19 cellular contexts compared by ENCODE assay signal in the genomic region with DNA sequence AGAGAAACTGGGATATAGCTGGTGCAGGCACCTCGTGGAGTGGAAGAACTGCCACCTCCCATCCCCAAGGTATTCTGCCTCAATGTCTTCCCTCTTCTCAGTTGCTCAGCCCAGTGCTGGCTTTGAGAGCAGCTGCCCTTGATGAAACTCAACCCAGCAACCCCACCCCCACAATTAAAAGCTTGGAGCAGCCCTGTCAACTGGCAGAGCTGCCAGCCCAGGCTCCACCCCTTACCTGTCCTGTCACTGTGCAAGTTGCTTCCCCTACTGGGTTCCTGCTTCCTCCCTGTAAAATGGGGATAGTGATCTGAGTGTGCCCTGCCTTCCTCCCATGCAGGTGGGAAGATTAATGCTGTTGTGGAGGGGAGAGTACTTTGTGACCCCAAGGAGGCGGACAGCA. TPM values are rescaled to one million over a fixed set of nuclear protein-coding genes. Genes with fewer than 3 reads are reported as not detected.
A peak's percentile ranks its signal among the peaks of the same experiment; 100 is the strongest.
DNase-seq lines count a peak whose midpoint lies in the region; FAIRE-seq and TF ChIP-seq lines count a peak whose summit lies in the region.
"Had no signal": no experiment of that assay in that cellular context is flagged by ENCODE, and none has a peak within 500 bp of the region (broad histone marks: within the 10 kb centered on the region; RNA-seq: fewer than 3 reads in every experiment).

No MANE protein-coding gene starts in this region.

- H3K9ac ChIP-seq in H1 (replicated peaks in 1 of 4; ENCODE audit: extremely low read depth in 1 of 4, low read depth in 3 of 4, low read length in 3 of 4), result no peak overlapping the region

- H4K8ac ChIP-seq in H1 (ENCODE audit: extremely low read depth, insufficient read depth, low read length), result no peak overlapping the region

- H3K56ac ChIP-seq in H1 (replicated peaks; ENCODE audit: insufficient read length, low read depth, low read length), result no peak overlapping the region

- no peak overlapping the region for H3K23ac ChIP-seq in H1 (ENCODE audit: insufficient read length)

- H4K5ac ChIP-seq in H1 (ENCODE audit: insufficient read length, low read depth, low read length), result no peak overlapping the region

- peak overlapping the region; percentile 29 for H3K27ac Mint-ChIP-seq in osteocyte (ENCODE audit: unreplicated experiment)
- H3K27ac Mint-ChIP-seq: activated T-helper 1 cell treated with anti-CD3 and anti-CD28 coated beads, Interleukin-12 subunit alpha, Interleukin-12 subunit beta, Interleukin-2, Interleukin-4 antibody, amounts not matched to agents 30 ng/mL and 10 ng/mL and 1 ng/mL, durations not matched to agents 14 hours and 24 hours and 36 hours; stimulated activated naive CD8-positive, alpha-beta T cell treated with anti-CD3 and anti-CD28 coated beads, Interleukin-15, Interleukin-2, amounts not matched to agents 100 ng/mL and 50 ng/mL, for 24 hours; T-helper 1 cell treated with Interleukin-12 subunit alpha and Interleukin-12 subunit beta and Interleukin-4 antibody, amounts not matched to agents 30 μg/mL and 1 μg/mL, for 36 hours had no signal

- H3K27ac ChIP-seq in H1 (ENCODE audit: low read depth, low read length), result no peak overlapping the region
- no peak overlapping the region for H3K27ac ChIP-seq in PC-9
- no peak overlapping the region for H3K27ac ChIP-seq in A673 (ENCODE audit: low read depth, low read length, poor library complexity, severe bottlenecking)

- WGBS in H1 (ENCODE audit: extremely low coverage in 1 of 2, insufficient coverage in 1 of 2, insufficient read length in 1 of 2, insufficient replicate concordance in 2 of 2, low coverage in 1 of 2, low lambda C conversion rate in 2 of 2, missing lambda C conversion rate in 1 of 2), 2 experiments, result 71% methylated on average over 2 of the region's 2 CpGs; no CpG with 5 or more reads in 1 of the 2 experiments

- H3K79me1 ChIP-seq in H1 (ENCODE audit: low read depth, low read length), result peaks cover 7% of the 10 kb centered on the region

- CTCF ChIA-PET in H1 (lab: Charles Lee; ENCODE audit: partially characterized antibody) (interaction anchor here (0.7 to 11.1 kb wide), 19 partner anchors 10 to 1535 kb away, joined by 3 to 128 read pairs (median 5); a partner anchor contains a TSS), PC-9 (lab: Charles Lee) (interaction anchor here (0.6 to 1.1 kb wide), 4 partner anchors 32 to 1350 kb away, joined by 3 to 6 read pairs (median 4); a partner anchor contains a TSS), A673 (lab: Charles Lee) (no interaction called here)

- POLR2A ChIA-PET in H1 (lab: Charles Lee; ENCODE audit: partially characterized antibody) (interaction anchor here (0.7 to 2.0 kb wide), 10 partner anchors 10 to 181 kb away, joined by 3 to 5 read pairs (median 4); a partner anchor contains a TSS), PC-9 (lab: Charles Lee; ENCODE audit: unreplicated experiment) (interaction anchor here (0.6 kb wide), 2 partner anchors 34 to 362 kb away, joined by 4 read pairs; no protein-coding TSS in a partner anchor), A673 (lab: Charles Lee; ENCODE audit: low non-redundant PET) (interaction anchor here (0.6 kb wide), 1 partner anchor 342 kb away, joined by 4 read pairs; no protein-coding TSS in a partner anchor)

- H3K9me3 Mint-ChIP-seq in osteocyte (ENCODE audit: unreplicated experiment), result no peaks in the 10 kb centered on the region
- H3K9me3 Mint-ChIP-seq: activated T-helper 1 cell treated with anti-CD3 and anti-CD28 coated beads, Interleukin-12 subunit alpha, Interleukin-12 subunit beta, Interleukin-2, Interleukin-4 antibody, amounts not matched to agents 30 ng/mL and 10 ng/mL and 1 ng/mL, durations not matched to agents 14 hours and 24 hours and 36 hours; stimulated activated naive CD8-positive, alpha-beta T cell treated with anti-CD3 and anti-CD28 coated beads, Interleukin-15, Interleukin-2, amounts not matched to agents 100 ng/mL and 50 ng/mL, for 24 hours; T-helper 1 cell treated with Interleukin-12 subunit alpha and Interleukin-12 subunit beta and Interleukin-4 antibody, amounts not matched to agents 30 μg/mL and 1 μg/mL, for 36 hours had no signal

- H4K20me1 ChIP-seq in H1 (replicated peaks in 1 of 2; ENCODE audit: control insufficient read depth in 1 of 2, insufficient read depth in 2 of 2, low read length in 2 of 2), result peaks cover 10 to 18% of the 10 kb centered on the region in 2 experiments
- H4K20me1 ChIP-seq in PC-9 (ENCODE audit: insufficient read depth), result no peaks in the 10 kb centered on the region

- H2AFZ ChIP-seq in H1 (ENCODE audit: low read length) (no peak overlapping the region), PC-9 (no peak overlapping the region)

- H3K4me1 ChIP-seq in H1 (replicated peaks in 1 of 4; ENCODE audit: control insufficient read depth in 3 of 4, insufficient read depth in 4 of 4, low read length in 3 of 4) (peaks cover 8 to 19% (median 15%) of the 10 kb centered on the region in 4 experiments), PC-9 (replicated peaks; ENCODE audit: insufficient read depth) (peaks cover 6% of the 10 kb centered on the region; the same call in 1 of the 2 replicates), A673 (ENCODE audit: insufficient read depth, low read length, poor library complexity, severe bottlenecking) (peaks cover 40% of the 10 kb centered on the region)

- no peak overlapping the region for H4K91ac ChIP-seq in H1 (replicated peaks; ENCODE audit: insufficient read length, low read length)

- H3K18ac ChIP-seq in H1 (ENCODE audit: extremely low read depth, low read length), result no peak overlapping the region

- no peak overlapping the region for H2AK5ac ChIP-seq in H1 (ENCODE audit: low read depth, low read length)

- H3K4me2 ChIP-seq in H1 (ENCODE audit: insufficient read depth in 1 of 2, low read depth in 2 of 2, low read length in 2 of 2) (no peak overlapping the region), PC-9 (no peak overlapping the region)

- 0 out of 2 replicates have a peak overlapping the region, but pooled peaks have one; percentile 72 for H2BK20ac ChIP-seq in H1 (ENCODE audit: low read length)

- H3K23me2 ChIP-seq in H1 (ENCODE audit: low read depth, low read length), result peaks cover 5% of the 10 kb centered on the region; the same call in 1 of the 2 replicates

- H3K4me1 Mint-ChIP-seq in osteocyte (ENCODE audit: unreplicated experiment), result peaks cover 32% of the 10 kb centered on the region

- no peak overlapping the region for H2BK5ac ChIP-seq in H1 (ENCODE audit: low read depth, low read length)

- H2BK120ac ChIP-seq in H1 (replicated peaks; ENCODE audit: low read depth, low read length), result no peak overlapping the region

- H3K36me3 Mint-ChIP-seq in osteocyte (ENCODE audit: unreplicated experiment), result peaks cover 13% of the 10 kb centered on the region

- no peaks in the 10 kb centered on the region for H3K27me3 Mint-ChIP-seq in osteocyte (ENCODE audit: unreplicated experiment)
- H3K27me3 Mint-ChIP-seq: stimulated activated naive CD8-positive, alpha-beta T cell treated with anti-CD3 and anti-CD28 coated beads, Interleukin-15, Interleukin-2, amounts not matched to agents 100 ng/mL and 50 ng/mL, for 24 hours had no signal

- no peaks in the 10 kb centered on the region for H3K9me2 ChIP-seq in PC-9 (ENCODE audit: insufficient read depth)

- H3K79me2 ChIP-seq in H1 (ENCODE audit: control insufficient read depth in 1 of 2, insufficient read depth in 2 of 2, low read length in 2 of 2) (peaks cover under 1 to 17% of the 10 kb centered on the region in 2 experiments; a peak in 3 of 4 replicates), PC-9 (ENCODE audit: low read depth) (peaks cover 20% of the 10 kb centered on the region)

- H3K14ac ChIP-seq in H1 (ENCODE audit: insufficient read length), result no peak overlapping the region

- no peaks in the 10 kb centered on the region for H3K27me3 ChIP-seq in H1 (replicated peaks in 1 of 4; ENCODE audit: control insufficient read depth in 3 of 4, extremely low read depth in 1 of 4, insufficient read depth in 3 of 4, low read length in 3 of 4)
- no peaks in the 10 kb centered on the region for H3K27me3 ChIP-seq in PC-9 (ENCODE audit: insufficient read depth, low read depth)
- H3K27me3 ChIP-seq in A673 (replicated peaks; ENCODE audit: insufficient read depth, low read depth, low read length, poor library complexity), result no peaks in the 10 kb centered on the region
- H3K27me3 ChIP-seq: MG63 had no signal

- no peak for TF ChIP-seq RAD21 in H1 (IDR thresholded peaks at IDR 0.05 in 1 of 2, conservative IDR thresholded peaks at IDR 0.05 in 1 of 2; ENCODE audit: low read depth in 2 of 2, low read length in 2 of 2)

- TF ChIP-seq POLR2A in H1 (IDR thresholded peaks at IDR 0.05; ENCODE audit: control extremely low read depth in 1 of 2, low read depth in 2 of 2, low read length in 2 of 2), result no peak

- DNase-seq in NCI-H2081 (lab: John Stamatoyannopoulos, UW), result peak; percentile 44 to 50
- DNase-seq in NCI-H2081 treated with DMSO at 0.1 percent for 48 hours (lab: John Stamatoyannopoulos, UW), result no peak
- DNase-seq in NCI-H2107 (lab: John Stamatoyannopoulos, UW), result peak; percentile 19
- DNase-seq in H1 (ENCODE audit: low read depth in 1 of 2, low spot score in 2 of 2), result no peak
- no peak for DNase-seq in osteocyte (ENCODE audit: extremely low spot score, unreplicated experiment)
- no peak for DNase-seq in PC-9
- no peak for DNase-seq in A673 (ENCODE audit: low spot score)
- no peak for DNase-seq in GOT3 (lab: John Stamatoyannopoulos, UW)
- DNase-seq: activated CD4-positive, alpha-beta T cell treated with anti-CD3 and anti-CD28 coated beads, Interleukin-2, amount 50 U/mL, for 48 hours; dermis blood vessel endothelial cell; hippocampal formation; MG63; NCI-H774 had no signal

- H3F3A ChIP-seq in PC-9 (ENCODE audit: insufficient read depth, low read depth), result no peaks in the 10 kb centered on the region; the same call in 1 of the 2 replicates

- H3K4me3 ChIP-seq in H1 (ENCODE audit: extremely low read depth in 1 of 4, insufficient read depth in 2 of 4, low read depth in 3 of 4, low read length in 4 of 4), result no peak overlapping the region
- H3K4me3 ChIP-seq in PC-9, result no peak overlapping the region
- H3K4me3 ChIP-seq in A673 (ENCODE audit: low read depth, low read length, poor library complexity, severe bottlenecking), result no peak overlapping the region
- H3K4me3 ChIP-seq: MG63 had no signal

- no peak overlapping the region for H2BK15ac ChIP-seq in H1 (ENCODE audit: low read length)

- H2BK12ac ChIP-seq in H1 (ENCODE audit: low read depth, low read length), result no peak overlapping the region

- BruUV-seq in PC-9 (replicated peaks; lab: Mats Ljungman, UMichigan) (no TSS peak), A673 (replicated peaks; lab: Mats Ljungman, UMichigan) (no TSS peak)

- H3K36me3 ChIP-seq in H1 (ENCODE audit: control insufficient read depth in 2 of 4, insufficient read depth in 4 of 4, low read length in 3 of 4) (peaks cover 0 to 3% (median 1%) of the 10 kb centered on the region in 4 experiments; a peak in 3 of 8 replicates), PC-9 (ENCODE audit: low read depth) (no peaks in the 10 kb centered on the region), A673 (ENCODE audit: insufficient read depth, low read length, poor library complexity, severe bottlenecking) (no peaks in the 10 kb centered on the region)

- TF ChIP-seq CTCF in H1 (IDR thresholded peaks at IDR 0.05; ENCODE audit: control extremely low read depth in 1 of 3, insufficient read depth in 1 of 3, low read depth in 1 of 3, low read length in 3 of 3) (no peak), osteocyte (IDR thresholded peaks at IDR 0.05) (no peak), PC-9 (conservative IDR thresholded peaks at IDR 0.05) (no peak), A673 (conservative IDR thresholded peaks at IDR 0.05; ENCODE audit: low read depth, low read length) (no peak)

- no peak for TF ChIP-seq EP300 in H1 (IDR thresholded peaks at IDR 0.05; ENCODE audit: borderline replicate concordance in 1 of 2, low read depth in 2 of 2, low read length in 2 of 2)

- FAIRE-seq in H1 (lab: Jason Lieb, UNC), result no peak
- FAIRE-seq: D721Med, HTR-8/SVneo had no signal

- H3K4ac ChIP-seq in H1 (replicated peaks; ENCODE audit: insufficient read length, low read depth, low read length), result no peak overlapping the region

- intact Hi-C loops in PC-9 (cut with micrococcal nuclease; ENCODE audit: unreplicated experiment) (no loop called here), A673 (cut with micrococcal nuclease; ENCODE audit: unreplicated experiment) (no loop called here)

- H3K4me3 Mint-ChIP-seq in osteocyte (ENCODE audit: unreplicated experiment), result no peak overlapping the region
- H3K4me3 Mint-ChIP-seq: activated T-helper 1 cell treated with anti-CD3 and anti-CD28 coated beads, Interleukin-12 subunit alpha, Interleukin-12 subunit beta, Interleukin-2, Interleukin-4 antibody, amounts not matched to agents 30 ng/mL and 10 ng/mL and 1 ng/mL, durations not matched to agents 14 hours and 24 hours and 36 hours; stimulated activated naive CD8-positive, alpha-beta T cell treated with anti-CD3 and anti-CD28 coated beads, Interleukin-15, Interleukin-2, amounts not matched to agents 100 ng/mL and 50 ng/mL, for 24 hours; T-helper 1 cell treated with Interleukin-12 subunit alpha and Interleukin-12 subunit beta and Interleukin-4 antibody, amounts not matched to agents 30 μg/mL and 1 μg/mL, for 36 hours had no signal

- H3K9me3 ChIP-seq in H1 (ENCODE audit: insufficient read depth in 2 of 2, low read depth in 1 of 2, low read length in 1 of 2) (no peaks in the 10 kb centered on the region), PC-9 (ENCODE audit: insufficient read depth, low read depth) (no peaks in the 10 kb centered on the region), A673 (ENCODE audit: low read depth, low read length, poor library complexity, severe bottlenecking) (no peaks in the 10 kb centered on the region)
- H3K9me3 ChIP-seq: MG63 had no signal

RNA-seq across cellular contexts. Expression of a gene that starts 4.5 kb away (rescaled TPM):
- 60.5 and 61.1 TPM in 2 replicates for total RNA-seq in H1 (2021; fragmentation: NEBNext Ultra II Directional; extraction: Animal tissue kit (Norgen Biotek cat#: 25700))
- 96.8 and 110 TPM in 2 replicates for polyA plus RNA-seq in H1 (2011; rRNA removed)
- 71.4 TPM for polyA plus RNA-seq in H1 (2011; cell fraction: cytosol; rRNA removed)
- 196 TPM for polyA plus RNA-seq in H1 (2011; cell fraction: nucleus; rRNA removed)
- polyA plus RNA-seq in H1 (2012, experiment 1 of 2), result 37.4 to 68.7 TPM (median 63.1 TPM) in 4 replicates
- 49.0 TPM for polyA plus RNA-seq in H1 (2012, experiment 2 of 2)
- 64.8 TPM for polyA plus RNA-seq in H1 (2013, experiment 1 of 2)
- 66.3 TPM for polyA plus RNA-seq in H1 (2013, experiment 2 of 2)
- polyA minus RNA-seq in H1 (2011; rRNA and poly(A)+ RNA removed), result 116 and 125 TPM in 2 replicates
- 46.4 TPM for polyA minus RNA-seq in H1 (2011; cell fraction: cytosol; rRNA and poly(A)+ RNA removed)
- polyA minus RNA-seq in H1 (2011; cell fraction: nucleus; rRNA and poly(A)+ RNA removed), result 41.6 TPM
- total RNA-seq in osteocyte (36.1 and 36.2 TPM in 2 replicates), PC-9 (2021) (36.1 and 38.5 TPM in 2 replicates), A673 (2021) (32.0 and 34.2 TPM in 2 replicates)

RNA-seq across cellular contexts. Expression of a gene that starts 4.6 kb away (rescaled TPM):
- 81.8 and 82.0 TPM in 2 replicates for total RNA-seq in H1 (2021; fragmentation: NEBNext Ultra II Directional; extraction: Animal tissue kit (Norgen Biotek cat#: 25700))
- polyA plus RNA-seq in H1 (2011; rRNA removed), result 97.1 and 105 TPM in 2 replicates
- polyA plus RNA-seq in H1 (2011; cell fraction: cytosol; rRNA removed), result 93.0 TPM
- 84.9 TPM for polyA plus RNA-seq in H1 (2011; cell fraction: nucleus; rRNA removed)
- polyA plus RNA-seq in H1 (2012, experiment 1 of 2), result 102 to 123 TPM (median 115 TPM) in 4 replicates
- polyA plus RNA-seq in H1 (2012, experiment 2 of 2), result 122 TPM
- polyA plus RNA-seq in H1 (2013, experiment 1 of 2), result 81.1 TPM
- polyA plus RNA-seq in H1 (2013, experiment 2 of 2), result 86.4 TPM
- 32.7 and 33.0 TPM in 2 replicates for polyA minus RNA-seq in H1 (2011; rRNA and poly(A)+ RNA removed)
- 28.1 TPM for polyA minus RNA-seq in H1 (2011; cell fraction: cytosol; rRNA and poly(A)+ RNA removed)
- polyA minus RNA-seq in H1 (2011; cell fraction: nucleus; rRNA and poly(A)+ RNA removed), result 20.0 TPM
- total RNA-seq in osteocyte (36.5 and 38.9 TPM in 2 replicates), PC-9 (2021) (96.3 and 97.9 TPM in 2 replicates), A673 (2021) (78.8 and 80.4 TPM in 2 replicates)

RNA-seq across cellular contexts. Expression of a gene that starts 26.7 kb away (rescaled TPM):
- total RNA-seq in H1 (2021; fragmentation: NEBNext Ultra II Directional; extraction: Animal tissue kit (Norgen Biotek cat#: 25700)), result 0.97 and 1.2 TPM in 2 replicates
- 0.95 and 1.8 TPM in 2 replicates for polyA plus RNA-seq in H1 (2011; rRNA removed)
- 1.4 TPM for polyA plus RNA-seq in H1 (2011; cell fraction: cytosol; rRNA removed)
- 7.7 TPM for polyA plus RNA-seq in H1 (2011; cell fraction: nucleus; rRNA removed)
- 1.0 to 1.9 TPM (median 1.2 TPM) in 4 replicates for polyA plus RNA-seq in H1 (2012, experiment 1 of 2)
- polyA plus RNA-seq in H1 (2012, experiment 2 of 2), result 0.92 TPM
- 1.2 TPM for polyA plus RNA-seq in H1 (2013, experiment 1 of 2)
- 0.99 TPM for polyA plus RNA-seq in H1 (2013, experiment 2 of 2)
- polyA minus RNA-seq in H1 (2011; rRNA and poly(A)+ RNA removed), result 1.0 and 1.2 TPM in 2 replicates
- polyA minus RNA-seq in H1 (2011; cell fraction: cytosol; rRNA and poly(A)+ RNA removed), result 1.2 TPM
- polyA minus RNA-seq in H1 (2011; cell fraction: nucleus; rRNA and poly(A)+ RNA removed), result 1.3 TPM
- not detected in 2 replicates for total RNA-seq in osteocyte
- total RNA-seq in PC-9 (2021), result not detected in 2 replicates
- not detected in 2 replicates for total RNA-seq in A673 (2021)
- total RNA-seq: activated T-helper 1 cell treated with anti-CD3 and anti-CD28 coated beads, Interleukin-12 subunit alpha, Interleukin-12 subunit beta, Interleukin-2, Interleukin-4 antibody, amounts not matched to agents 30 ng/mL and 10 ng/mL and 1 ng/mL, durations not matched to agents 14 hours and 24 hours and 36 hours had no signal
- polyA plus RNA-seq: neural cell had no signal

Comparison
In these comparisons a context has a peak if more than half of its experiments do, and no peak if none do; other contexts are left out.
1. DNase-seq: peak in NCI-H2081 (2 of 2) and NCI-H2107 (single experiment); none in NCI-H2081 treated with DMSO at 0.1 percent for 48 hours (single experiment), H1 (0 of 2), osteocyte (single experiment), PC-9 (0 of 2), A673 (single experiment) and GOT3 (single experiment).